ENCODE assay signal across 8 cellular contexts in genomic region chr14:58272589-58273372, GRCh38. TPM values are rescaled to one million over a fixed set of nuclear protein-coding genes. Genes with fewer than 3 reads are reported as not detected.
A peak's percentile ranks its signal among the peaks of the same experiment; 100 is the strongest.
DNase-seq lines count a peak whose midpoint lies in the region; ATAC-seq and TF ChIP-seq lines count a peak whose summit lies in the region.

No MANE protein-coding gene starts in this region.

- H3K79me2 ChIP-seq in Loucy (ENCODE audit: insufficient read depth, low read length): peaks cover 70% of the 10 kb centered on the region

- H3K18ac ChIP-seq in mesenchymal stem cell (ENCODE audit: low read depth in 1 of 2, low read length in 2 of 2): no peak overlapping the region

- peaks cover 18% of the 10 kb centered on the region for H3F3A ChIP-seq in Loucy (ENCODE audit: low read depth)

- H3K23ac ChIP-seq in mesenchymal stem cell (ENCODE audit: low read length in 2 of 2): no peak overlapping the region

- TF ChIP-seq CTCF in Loucy (conservative IDR thresholded peaks at IDR 0.05; ENCODE audit: low read length) (peak; percentile 31; the same call in 1 of the 2 replicates), spleen (IDR thresholded peaks at IDR 0.05 in 8 of 11, conservative IDR thresholded peaks at IDR 0.05 in 3 of 11) (no peak)

- H4K91ac ChIP-seq in mesenchymal stem cell (ENCODE audit: low read length): no peak overlapping the region

- H3K9me3 ChIP-seq in Loucy (ENCODE audit: insufficient read depth, low read depth, low read length) (no peaks in the 10 kb centered on the region), duodenal mucosa (ENCODE audit: control insufficient read depth in 1 of 2, low read length in 2 of 2) (no peaks in the 10 kb centered on the region), mesenchymal stem cell (ENCODE audit: control insufficient read depth, low read length) (no peaks in the 10 kb centered on the region), MG63 (no peaks in the 10 kb centered on the region), spleen (no peaks in the 10 kb centered on the region)

- H3K14ac ChIP-seq in mesenchymal stem cell (ENCODE audit: low read length in 2 of 2): no peak overlapping the region

- H3K4me1 ChIP-seq in Loucy (ENCODE audit: insufficient read depth, low read length, poor library complexity, severe bottlenecking): peaks cover 30% of the 10 kb centered on the region
- peaks cover 0 to 16% of the 10 kb centered on the region in 2 donors for H3K4me1 ChIP-seq in duodenal mucosa (ENCODE audit: control insufficient read depth in 1 of 2, insufficient read depth in 2 of 2, low read length in 2 of 2)
- peaks cover 4% of the 10 kb centered on the region for H3K4me1 ChIP-seq in mesenchymal stem cell (ENCODE audit: control insufficient read depth, insufficient read depth, low read depth, low read length)
- peaks cover 8 to 81% (median 26%) of the 10 kb centered on the region in 6 donors for H3K4me1 ChIP-seq in spleen

- H2BK5ac ChIP-seq in mesenchymal stem cell (ENCODE audit: low read depth, low read length, poor library complexity, severe bottlenecking): no peak overlapping the region

- H3K36me3 ChIP-seq in Loucy (ENCODE audit: insufficient read depth, low read length) (peaks cover 68% of the 10 kb centered on the region), duodenal mucosa (ENCODE audit: control insufficient read depth in 1 of 2, insufficient read depth in 2 of 2, low read length in 2 of 2) (peaks cover 32 to 62% of the 10 kb centered on the region in 2 donors), mesenchymal stem cell (ENCODE audit: control insufficient read depth in 1 of 2, insufficient read depth in 2 of 2, low read depth in 1 of 2, low read length in 2 of 2) (peaks cover 29 to 84% of the 10 kb centered on the region in 2 experiments), MG63 (peaks cover 45% of the 10 kb centered on the region), spleen (peaks cover 0 to 98% (median 74%) of the 10 kb centered on the region in 6 donors)

- peaks cover 4% of the 10 kb centered on the region for H3K79me1 ChIP-seq in mesenchymal stem cell (replicated peaks; ENCODE audit: low read length, poor library complexity, severe bottlenecking)

- no peak overlapping the region for H3K4me3 ChIP-seq in Loucy (ENCODE audit: low read length, poor library complexity, severe bottlenecking)
- H3K4me3 ChIP-seq in duodenal mucosa (ENCODE audit: low read depth in 1 of 2, low read length in 2 of 2): no peak overlapping the region
- no peak overlapping the region for H3K4me3 ChIP-seq in mesenchymal stem cell (ENCODE audit: insufficient read depth in 1 of 2, low read depth in 1 of 2, low read length in 2 of 2)
- no peak overlapping the region for H3K4me3 ChIP-seq in MG63
- no peak overlapping the region for H3K4me3 ChIP-seq in spleen

- intact Hi-C loops in spleen (cut with DNase I; ENCODE audit: low total_unique reads): no loop called here

- H2AK5ac ChIP-seq in mesenchymal stem cell (ENCODE audit: low read length, severe bottlenecking): no peak overlapping the region

- no peak overlapping the region for H2BK12ac ChIP-seq in mesenchymal stem cell (ENCODE audit: low read length in 2 of 2)

- H3K4ac ChIP-seq in mesenchymal stem cell (ENCODE audit: low read depth in 1 of 2, low read length in 2 of 2): no peak overlapping the region

- WGBS in mesenchymal stem cell: 82% methylated on average over 3 of the region's 4 CpGs
- WGBS in spleen, 5 donors: 79 to 92% (median 89%) methylated on average over 4 of the region's 4 CpGs

- H3K9ac ChIP-seq in Loucy (ENCODE audit: low read depth, low read length, poor library complexity, severe bottlenecking) (no peak overlapping the region), duodenal mucosa (ENCODE audit: low read depth in 1 of 2, low read length in 2 of 2) (no peak overlapping the region), mesenchymal stem cell (ENCODE audit: low read length) (peak overlapping the region; percentile 73)

- no peaks in the 10 kb centered on the region for H3K9me2 ChIP-seq in Loucy (replicated peaks; ENCODE audit: low read depth, low read length)

- peaks cover 78% of the 10 kb centered on the region for H4K20me1 ChIP-seq in Loucy (ENCODE audit: insufficient read depth, low read length, poor library complexity, severe bottlenecking)

- H3K27ac ChIP-seq in duodenal mucosa (ENCODE audit: low read depth, low read length): peak overlapping the region; percentile 23
- H3K27ac ChIP-seq in mesenchymal stem cell (ENCODE audit: low read length, poor library complexity, severe bottlenecking): peak overlapping the region; percentile 3
- peak overlapping the region in 1 of 8 donors; percentile 33 for H3K27ac ChIP-seq in spleen

- DNase-seq in ELR (ENCODE audit: low read depth) (peak; percentile 53), mesenchymal stem cell (peak; percentile 42), MG63 (no peak), spleen (no peak)

- H3K27me3 ChIP-seq in Loucy (ENCODE audit: insufficient read depth, low read length, poor library complexity, severe bottlenecking) (no peaks in the 10 kb centered on the region), duodenal mucosa (ENCODE audit: control insufficient read depth in 1 of 2, insufficient read depth in 2 of 2, low read length in 2 of 2) (no peaks in the 10 kb centered on the region), mesenchymal stem cell (ENCODE audit: control insufficient read depth in 1 of 2, insufficient read depth in 1 of 2, low read length in 2 of 2) (no peaks in the 10 kb centered on the region), MG63 (no peaks in the 10 kb centered on the region), spleen (replicated peaks in 1 of 7) (no peaks in the 10 kb centered on the region)

- no peak overlapping the region for H4K8ac ChIP-seq in mesenchymal stem cell (ENCODE audit: low read length)

- H2BK120ac ChIP-seq in mesenchymal stem cell (ENCODE audit: low read depth, low read length): no peak overlapping the region

- no peak overlapping the region for H2AFZ ChIP-seq in Loucy (ENCODE audit: low read length)
- no peak overlapping the region for H2AFZ ChIP-seq in mesenchymal stem cell (ENCODE audit: low read depth, low read length)

- H3K4me2 ChIP-seq in Loucy (ENCODE audit: low read depth, low read length, poor library complexity, severe bottlenecking) (no peak overlapping the region), mesenchymal stem cell (ENCODE audit: low read length, poor library complexity, severe bottlenecking) (no peak overlapping the region)

- ATAC-seq in HG03342 (IDR thresholded peaks at IDR 0.05; ENCODE audit: unreplicated experiment): no peak
- no peak for ATAC-seq in HG02610 (IDR thresholded peaks at IDR 0.05; ENCODE audit: unreplicated experiment)

- H2BK15ac ChIP-seq in mesenchymal stem cell (ENCODE audit: low read depth, poor library complexity, severe bottlenecking): no peak overlapping the region

- TF ChIP-seq POLR2A in spleen (IDR thresholded peaks at IDR 0.05): no peak

RNA-seq across cellular contexts. Expression of gene ARID4A, which starts 25.6 kb away (rescaled TPM):
- polyA plus RNA-seq in mesenchymal stem cell (2013, experiment 1 of 2): 19.1 TPM
- polyA plus RNA-seq in mesenchymal stem cell (2013, experiment 2 of 2): 17.8 TPM
- 1.3 and 15.2 TPM in 2 replicates for total RNA-seq in MG63 (2014; rRNA removed; shearing (Covaris generic); ENCODE audit: low replicate concordance)
- 10 to 100 TPM; 34.5 to 55.0 (median 51.6) TPM for total RNA-seq in spleen
- 1 to 10 TPM; 7.3 to 9.4 (median 8.3) TPM for polyA plus RNA-seq in spleen

RNA-seq across cellular contexts. Expression of gene PSMA3, which starts 28.1 kb away (rescaled TPM):
- 363 TPM for polyA plus RNA-seq in mesenchymal stem cell (2013, experiment 1 of 2)
- 377 TPM for polyA plus RNA-seq in mesenchymal stem cell (2013, experiment 2 of 2)
- total RNA-seq in MG63 (2014; rRNA removed; shearing (Covaris generic); ENCODE audit: low replicate concordance): 96.6 and 98.8 TPM in 2 replicates
- total RNA-seq in spleen: 100 to 1,000 TPM in 5 of 7 donors, 10 to 100 TPM in 2; 91.7 to 156 (median 122) TPM
- 100 to 1,000 TPM; 108 to 162 (median 119) TPM for polyA plus RNA-seq in spleen

Comparison
In these comparisons a context has a peak if more than half of its experiments do, and no peak if none do; other contexts are left out.
1. DNase-seq: peak in ELR (single experiment) and mesenchymal stem cell (single experiment); none in MG63 (single experiment) and spleen (single experiment).